In genomic region chr6:125163339-125163738, GRCh38 we compare ENCODE assay signal across 1 cellular context. TPM values are rescaled to one million over a fixed set of nuclear protein-coding genes. Genes with fewer than 3 reads are reported as not detected.
"Had no signal": no experiment of that assay in that cellular context is flagged by ENCODE, and none has a peak within 500 bp of the region (broad histone marks: within the 10 kb centered on the region; RNA-seq: fewer than 3 reads in every experiment).

No MANE protein-coding gene starts in this region.

RNA-seq across cellular contexts. Expression of gene TPD52L1, which starts 9.8 kb away (rescaled TPM):
- polyA plus RNA-seq: IgD-negative memory B cell had no signal
